In genomic region chr6:146910611-146911010, GRCh38 we compare ENCODE assay signal across 1 cellular context.
A peak's percentile ranks its signal among the peaks of the same experiment; 100 is the strongest.
TF ChIP-seq lines count a peak whose summit lies in the region.

No MANE protein-coding gene starts in this region.

TF ChIP-seq in K562, 482 proteins besides CTCF, POLR2A, EP300 and RAD21 (continued from another document):
- TF ChIP-seq ZNF592 (IDR thresholded peaks at IDR 0.05), result 0 out of 2 replicates have a peak, but pooled peaks have one; percentile 23
- TF ChIP-seq DMBX1 (CRISPR knock-in tag; IDR thresholded peaks at IDR 0.05; ENCODE audit: borderline replicate concordance), result peak; percentile 4; the same call in 1 of the 2 replicates
- TF ChIP-seq, protein P1, sequence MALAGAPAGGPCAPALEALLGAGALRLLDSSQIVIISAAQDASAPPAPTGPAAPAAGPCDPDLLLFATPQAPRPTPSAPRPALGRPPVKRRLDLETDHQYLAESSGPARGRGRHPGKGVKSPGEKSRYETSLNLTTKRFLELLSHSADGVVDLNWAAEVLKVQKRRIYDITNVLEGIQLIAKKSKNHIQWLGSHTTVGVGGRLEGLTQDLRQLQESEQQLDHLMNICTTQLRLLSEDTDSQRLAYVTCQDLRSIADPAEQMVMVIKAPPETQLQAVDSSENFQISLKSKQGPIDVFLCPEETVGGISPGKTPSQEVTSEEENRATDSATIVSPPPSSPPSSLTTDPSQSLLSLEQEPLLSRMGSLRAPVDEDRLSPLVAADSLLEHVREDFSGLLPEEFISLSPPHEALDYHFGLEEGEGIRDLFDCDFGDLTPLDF (CRISPR knock-in tag; IDR thresholded peaks at IDR 0.05), result 0 out of 2 replicates have a peak, but pooled peaks have one; percentile 27
- TF ChIP-seq ZNF644 (tag; IDR thresholded peaks at IDR 0.05; ENCODE audit: low read depth), result peak; percentile 27; the same call in 1 of the 2 replicates
- no peak for TF ChIP-seq CEBPG (CRISPR knock-in tag; IDR thresholded peaks at IDR 0.05)
- TF ChIP-seq CEBPG (tag; conservative IDR thresholded peaks at IDR 0.05 in 1 of 2, IDR thresholded peaks at IDR 0.05 in 1 of 2), result no peak
- peak; percentile 38; the same call in 1 of the 2 replicates for TF ChIP-seq L3MBTL2 (IDR thresholded peaks at IDR 0.05)
- TF ChIP-seq FOSL1 (tag; conservative IDR thresholded peaks at IDR 0.05), result 0 out of 2 replicates have a peak, but pooled peaks have one; percentile 16
